ENCODE assay signal across 11 cellular contexts in genomic region chr6:83852528-83853177, GRCh38. TPM values are rescaled to one million over a fixed set of nuclear protein-coding genes. Genes with fewer than 3 reads are reported as not detected.
DNase-seq lines count a peak whose midpoint lies in the region; ATAC-seq and TF ChIP-seq lines count a peak whose summit lies in the region.
"Had no signal": no experiment of that assay in that cellular context is flagged by ENCODE, and none has a peak within 500 bp of the region (broad histone marks: within the 10 kb centered on the region; RNA-seq: fewer than 3 reads in every experiment).

No MANE protein-coding gene starts in this region.

- no peaks in the 10 kb centered on the region for H3K36me3 ChIP-seq in breast epithelium
- H3K36me3 ChIP-seq in mesendoderm (ENCODE audit: control insufficient read depth, insufficient read depth, low read length) = no peaks in the 10 kb centered on the region

- peak overlapping the region; percentile 39 to 69 (median 49) for H3K4me3 ChIP-seq in breast epithelium
- H3K4me3 ChIP-seq in mesendoderm (ENCODE audit: low read length) = peak overlapping the region; percentile 5

- H3K4me1 Mint-ChIP-seq in MCF 10A (ENCODE audit: insufficient read depth, unreplicated experiment) = no peaks in the 10 kb centered on the region
- H3K4me1 Mint-ChIP-seq in type B pancreatic cell (ENCODE audit: unreplicated experiment) = peaks cover 4% of the 10 kb centered on the region

- H4K5ac ChIP-seq in mesendoderm (ENCODE audit: low read length) = no peak overlapping the region

- H2BK5ac ChIP-seq in mesendoderm (ENCODE audit: low read length) = no peak overlapping the region

- H3K4me3 Mint-ChIP-seq in MCF 10A (ENCODE audit: unreplicated experiment) (no peak overlapping the region), type B pancreatic cell (peak overlapping the region; percentile 86)

- no peak for TF ChIP-seq POLR2A in breast epithelium (IDR thresholded peaks at IDR 0.05)

- H3K27ac ChIP-seq in breast epithelium (no peak overlapping the region), caudate nucleus (ENCODE audit: low read depth, low read length) (peak overlapping the region; percentile 69), mesendoderm (ENCODE audit: low read depth, low read length) (no peak overlapping the region)

- H3K23ac ChIP-seq in mesendoderm (ENCODE audit: low read length) = peak overlapping the region; percentile 1

- intact Hi-C loops in breast epithelium (cut with DNase I; ENCODE audit: low total_unique reads) (no loop called here), MCF 10A (cut with micrococcal nuclease) (no loop called here)

- DNase-seq in breast epithelium (ENCODE audit: low spot score in 2 of 2) (no peak), MCF 10A (ENCODE audit: unreplicated experiment) (no peak), caudate nucleus (lab: John Stamatoyannopoulos, UW) (peak in 1 of 61 donors; percentile 51), mesendoderm (no peak), type B pancreatic cell (ENCODE audit: extremely low spot score, unreplicated experiment) (no peak)
- DNase-seq: DND-41 had no signal

- H4K8ac ChIP-seq in mesendoderm (ENCODE audit: low read depth, low read length) = no peak overlapping the region

- H3K79me2 ChIP-seq in mesendoderm (ENCODE audit: control insufficient read depth, insufficient read depth, low read length) = no peaks in the 10 kb centered on the region

- H3K36me3 Mint-ChIP-seq in MCF 10A (ENCODE audit: insufficient read depth, unreplicated experiment) (no peaks in the 10 kb centered on the region), type B pancreatic cell (no peaks in the 10 kb centered on the region)

- H3K27me3 ChIP-seq in breast epithelium (peaks cover 0 to 42% of the 10 kb centered on the region in 2 donors), mesendoderm (ENCODE audit: insufficient read depth, low read length, poor library complexity) (peaks cover 6% of the 10 kb centered on the region)

- no peak overlapping the region for H3K18ac ChIP-seq in mesendoderm (ENCODE audit: low read length)

- CTCF ChIA-PET in MCF 10A (lab: Yijun Ruan, JAX) = interaction anchor here (1.5 kb wide), 1 partner anchor 238 kb away, joined by 5 read pairs; no protein-coding TSS in a partner anchor

- no peak for TF ChIP-seq CTCF in breast epithelium (IDR thresholded peaks at IDR 0.05)
- TF ChIP-seq CTCF in MCF 10A (IDR thresholded peaks at IDR 0.05; ENCODE audit: unreplicated experiment) = no peak
- no peak for TF ChIP-seq CTCF in type B pancreatic cell (conservative IDR thresholded peaks at IDR 0.05)

- H3K27me3 Mint-ChIP-seq in MCF 10A (ENCODE audit: insufficient read depth, unreplicated experiment) = peaks cover 62% of the 10 kb centered on the region
- H3K27me3 Mint-ChIP-seq in type B pancreatic cell = peaks cover 87% of the 10 kb centered on the region

- POLR2A ChIA-PET in MCF 10A (lab: Yijun Ruan, JAX) = no interaction called here

- peak overlapping the region; percentile 64 for H3K9ac ChIP-seq in mesendoderm (ENCODE audit: low read length)

- peaks cover 7% of the 10 kb centered on the region for H3K9me3 Mint-ChIP-seq in MCF 10A (ENCODE audit: unreplicated experiment)
- H3K9me3 Mint-ChIP-seq in type B pancreatic cell = no peaks in the 10 kb centered on the region
- H3K9me3 Mint-ChIP-seq: activated T-helper 1 cell treated with anti-CD3 and anti-CD28 coated beads, Interleukin-12 subunit alpha, Interleukin-12 subunit beta, Interleukin-2, Interleukin-4 antibody, amounts not matched to agents 30 ng/mL and 10 ng/mL and 1 ng/mL, durations not matched to agents 14 hours and 24 hours and 36 hours had no signal

- no peak overlapping the region for H2BK15ac ChIP-seq in mesendoderm (replicated peaks; ENCODE audit: low read depth)

- H2AK5ac ChIP-seq in mesendoderm (ENCODE audit: low read length) = no peak overlapping the region

- no peak overlapping the region for H3K27ac Mint-ChIP-seq in MCF 10A (ENCODE audit: low read depth, unreplicated experiment)
- H3K27ac Mint-ChIP-seq in type B pancreatic cell = no peak overlapping the region
- H3K27ac Mint-ChIP-seq: activated T-helper 1 cell treated with anti-CD3 and anti-CD28 coated beads, Interleukin-12 subunit alpha, Interleukin-12 subunit beta, Interleukin-2, Interleukin-4 antibody, amounts not matched to agents 30 ng/mL and 10 ng/mL and 1 ng/mL, durations not matched to agents 14 hours and 24 hours and 36 hours had no signal

- H3K4me1 ChIP-seq in breast epithelium (no peaks in the 10 kb centered on the region), mesendoderm (ENCODE audit: control insufficient read depth, low read depth, low read length) (no peaks in the 10 kb centered on the region)

- H3K4me2 ChIP-seq in mesendoderm (ENCODE audit: low read length) = peak overlapping the region; percentile 62

- H3K9me3 ChIP-seq in breast epithelium = no peaks in the 10 kb centered on the region

- H2BK120ac ChIP-seq in mesendoderm (ENCODE audit: low read depth, low read length) = no peak overlapping the region

- H3K56ac ChIP-seq in mesendoderm (ENCODE audit: low read length) = peak overlapping the region; percentile 82

- BruUV-seq in MCF 10A (replicated peaks; lab: Mats Ljungman, UMichigan) = no TSS peak

- no peak overlapping the region for H3K4ac ChIP-seq in mesendoderm (ENCODE audit: low read depth, low read length)

- WGBS in mesendoderm (ENCODE audit: extremely low coverage, insufficient coverage, low lambda C conversion rate) = no CpG with 5 or more reads among the region's 16 CpGs

- ATAC-seq in HG03432 (IDR thresholded peaks at IDR 0.05; ENCODE audit: unreplicated experiment) = no peak
- no peak for ATAC-seq in HG03469 (IDR thresholded peaks at IDR 0.05; ENCODE audit: unreplicated experiment)
- ATAC-seq in HG03135 (IDR thresholded peaks at IDR 0.05; ENCODE audit: unreplicated experiment) = no peak

- no peaks in the 10 kb centered on the region for H3K79me1 ChIP-seq in mesendoderm (ENCODE audit: low read length)

RNA-seq across cellular contexts. Expression of gene RIPPLY2, which starts 0.5 kb away (rescaled TPM):
- total RNA-seq in breast epithelium (not detected), MCF 10A (2022) (not detected in 2 replicates), type B pancreatic cell (ENCODE audit: low replicate concordance) (1.6 and 1.8 TPM in 2 replicates)
- polyA plus RNA-seq in mesendoderm (2013, experiment 1 of 2) = 0.46 TPM
- polyA plus RNA-seq in mesendoderm (2013, experiment 2 of 2) = 0.38 TPM
- total RNA-seq: activated T-helper 1 cell treated with anti-CD3 and anti-CD28 coated beads, Interleukin-12 subunit alpha, Interleukin-12 subunit beta, Interleukin-2, Interleukin-4 antibody, amounts not matched to agents 30 ng/mL and 10 ng/mL and 1 ng/mL, durations not matched to agents 14 hours and 24 hours and 36 hours; NCI-H460 had no signal

RNA-seq across cellular contexts. Expression of gene CYB5R4, which starts 6.8 kb away (rescaled TPM):
- total RNA-seq in breast epithelium (10 to 100 TPM in 1 of 3 donors, 1 to 10 TPM in 2; 7.2 to 11.1 (median 7.8) TPM), MCF 10A (2022) (18.9 and 22.2 TPM in 2 replicates), type B pancreatic cell (ENCODE audit: low replicate concordance) (9.0 and 17.4 TPM in 2 replicates)
- 3.7 TPM for polyA plus RNA-seq in mesendoderm (2013, experiment 1 of 2)
- polyA plus RNA-seq in mesendoderm (2013, experiment 2 of 2) = 3.7 TPM
